1 cellular context compared by ENCODE assay signal in genomic region chr1:25971882-25972180, GRCh38.
TF ChIP-seq lines count a peak whose summit lies in the region.

No MANE protein-coding gene starts in this region.

TF ChIP-seq in GM12878, 131 proteins besides CTCF, POLR2A, EP300 and RAD21:
- TF ChIP-seq PBX3 (IDR thresholded peaks at IDR 0.05; ENCODE audit: insufficient replicate concordance, low read depth, low read length), result no peak
- no peak for TF ChIP-seq E2F8 (IDR thresholded peaks at IDR 0.05; ENCODE audit: low read depth, partially characterized antibody)
- no peak for TF ChIP-seq SUPT20H (IDR thresholded peaks at IDR 0.05; ENCODE audit: borderline replicate concordance, control insufficient read depth, low read depth, low read length)
- TF ChIP-seq HCFC1 (IDR thresholded peaks at IDR 0.05; ENCODE audit: low read length), result no peak
- TF ChIP-seq ZNF687 (IDR thresholded peaks at IDR 0.05), result no peak
- TF ChIP-seq RCOR1 (conservative IDR thresholded peaks at IDR 0.05; ENCODE audit: low read depth, low read length), result no peak
- TF ChIP-seq ZBTB40 (IDR thresholded peaks at IDR 0.05; ENCODE audit: borderline replicate concordance), result no peak
- no peak for TF ChIP-seq NFYA (IDR thresholded peaks at IDR 0.05; ENCODE audit: borderline replicate concordance, low read depth, low read length)
- no peak for TF ChIP-seq RELB (IDR thresholded peaks at IDR 0.05; ENCODE audit: low read depth)
- TF ChIP-seq MAX (IDR thresholded peaks at IDR 0.05; ENCODE audit: low read depth, low read length), result no peak
- no peak for TF ChIP-seq TCF12 (IDR thresholded peaks at IDR 0.05; ENCODE audit: low read depth, low read length)
- no peak for TF ChIP-seq EED (IDR thresholded peaks at IDR 0.05; ENCODE audit: low read depth)
- no peak for TF ChIP-seq IRF4 (IDR thresholded peaks at IDR 0.05; ENCODE audit: low read depth, low read length)
- no peak for TF ChIP-seq ZNF592 (IDR thresholded peaks at IDR 0.05)
- no peak for TF ChIP-seq ZNF24 (IDR thresholded peaks at IDR 0.05)
- TF ChIP-seq WRNIP1 (IDR thresholded peaks at IDR 0.05; ENCODE audit: borderline replicate concordance, low read depth, low read length), result no peak
TF ChIP-seq in GM12878: peak in this region for 0.
